Comparison of ENCODE assay signal across 1 cellular context in the genomic region with DNA sequence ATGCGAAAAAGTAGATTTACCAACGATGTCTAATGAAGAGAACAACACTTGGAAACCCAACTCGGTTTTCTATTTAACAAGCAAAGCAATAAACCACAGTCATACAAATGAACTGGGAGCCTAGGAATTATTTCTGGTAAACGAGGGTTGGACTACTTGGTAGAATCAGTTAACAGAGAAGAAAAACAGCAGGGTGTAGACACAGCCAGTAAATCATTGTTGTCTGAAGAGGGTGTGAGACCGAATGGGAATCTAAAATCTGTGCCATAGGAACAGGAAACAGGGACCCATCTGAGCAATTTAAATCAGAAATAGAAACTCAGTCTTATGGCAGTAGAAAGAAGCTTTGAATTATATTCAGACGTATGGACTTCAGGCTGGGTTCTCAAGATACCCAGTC.
TF ChIP-seq lines count a peak whose summit lies in the region.

No MANE protein-coding gene starts in this region.

TF ChIP-seq in WTC11, 78 proteins besides CTCF, POLR2A, EP300 and RAD21 (continued from another document):
- TF ChIP-seq, protein P1, sequence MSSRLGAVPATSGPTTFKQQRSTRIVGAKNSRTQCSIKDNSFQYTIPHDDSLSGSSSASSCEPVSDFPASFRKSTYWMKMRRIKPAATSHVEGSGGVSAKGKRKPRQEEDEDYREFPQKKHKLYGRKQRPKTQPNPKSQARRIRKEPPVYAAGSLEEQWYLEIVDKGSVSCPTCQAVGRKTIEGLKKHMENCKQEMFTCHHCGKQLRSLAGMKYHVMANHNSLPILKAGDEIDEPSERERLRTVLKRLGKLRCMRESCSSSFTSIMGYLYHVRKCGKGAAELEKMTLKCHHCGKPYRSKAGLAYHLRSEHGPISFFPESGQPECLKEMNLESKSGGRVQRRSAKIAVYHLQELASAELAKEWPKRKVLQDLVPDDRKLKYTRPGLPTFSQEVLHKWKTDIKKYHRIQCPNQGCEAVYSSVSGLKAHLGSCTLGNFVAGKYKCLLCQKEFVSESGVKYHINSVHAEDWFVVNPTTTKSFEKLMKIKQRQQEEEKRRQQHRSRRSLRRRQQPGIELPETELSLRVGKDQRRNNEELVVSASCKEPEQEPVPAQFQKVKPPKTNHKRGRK (CRISPR knock-in tag; IDR thresholded peaks at IDR 0.05; ENCODE audit: borderline replicate concordance) = no peak
- TF ChIP-seq FOXJ3 (CRISPR knock-in tag; IDR thresholded peaks at IDR 0.05; ENCODE audit: borderline replicate concordance) (no peak), ZNF263 (CRISPR knock-in tag; IDR thresholded peaks at IDR 0.05; ENCODE audit: low read depth) (no peak)
